Comparison of ENCODE assay signal across 19 cellular contexts in the genomic region with DNA sequence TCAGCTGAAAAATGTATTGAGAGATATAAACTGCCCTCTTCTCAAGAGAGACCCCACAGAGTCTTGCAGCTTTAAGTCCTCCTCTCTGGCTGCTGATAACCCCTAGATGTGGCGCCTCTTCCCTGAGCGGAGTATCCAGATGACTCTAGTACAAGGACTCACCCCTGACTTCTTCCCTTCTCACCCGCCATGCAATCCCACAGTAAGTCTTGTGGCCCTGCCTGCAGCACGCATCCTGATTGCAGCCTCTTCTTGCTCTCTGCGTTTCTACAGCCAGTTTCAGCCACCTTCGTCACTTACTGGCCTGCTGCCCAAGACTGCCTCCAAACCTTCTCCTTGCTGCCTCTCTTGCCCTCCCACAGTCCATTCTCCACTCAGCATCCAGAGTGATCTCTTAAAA. TPM values are rescaled to one million over a fixed set of nuclear protein-coding genes. Genes with fewer than 3 reads are reported as not detected.
DNase-seq lines count a peak whose midpoint lies in the region; ATAC-seq and TF ChIP-seq lines count a peak whose summit lies in the region.
"Had no signal": no experiment of that assay in that cellular context is flagged by ENCODE, and none has a peak within 500 bp of the region (broad histone marks: within the 10 kb centered on the region; RNA-seq: fewer than 3 reads in every experiment).

No MANE protein-coding gene starts in this region.

- no peak overlapping the region for H2BK15ac ChIP-seq in IMR-90 (ENCODE audit: low read depth, low read length)

- H3K4me2 ChIP-seq in IMR-90 (ENCODE audit: low read depth, low read length) (no peak overlapping the region), mammary epithelial cell (ENCODE audit: insufficient read depth, low read depth, low read length) (no peak overlapping the region)

- no peak for ATAC-seq in CD8-positive, alpha-beta T cell
- ATAC-seq in IMR-90 (ENCODE audit: low read depth) (no peak), HG03175 (IDR thresholded peaks at IDR 0.05; ENCODE audit: unreplicated experiment) (no peak)

- no peak overlapping the region for H2BK120ac ChIP-seq in IMR-90 (ENCODE audit: low read depth, low read length)

- peaks cover 13% of the 10 kb centered on the region for H3K4me1 Mint-ChIP-seq in CD8-positive, alpha-beta T cell (ENCODE audit: low read depth)
- H3K4me1 Mint-ChIP-seq in neural crest cell: peaks cover 15% of the 10 kb centered on the region

- H2AK9ac ChIP-seq in IMR-90 (replicated peaks; ENCODE audit: low read depth, low read length, poor library complexity): no peak overlapping the region

- H3K36me3 ChIP-seq in CD8-positive, alpha-beta T cell (ENCODE audit: insufficient read depth, low read length): no peaks in the 10 kb centered on the region
- peaks cover 4% of the 10 kb centered on the region for H3K36me3 ChIP-seq in IMR-90 (ENCODE audit: control insufficient read depth, insufficient read depth, low read length)
- H3K36me3 ChIP-seq in mammary epithelial cell (ENCODE audit: insufficient read depth, low read length): no peaks in the 10 kb centered on the region
- H3K36me3 ChIP-seq: SJCRH30 had no signal

- POLR2A ChIA-PET in CD8-positive, alpha-beta T cell (lab: Charles Lee): interaction anchor here (0.6 kb wide), 1 partner anchor 260 kb away, joined by 3 read pairs; no protein-coding TSS in a partner anchor
- POLR2A ChIA-PET in IMR-90 (lab: Charles Lee; ENCODE audit: unreplicated experiment): no interaction called here

- no peaks in the 10 kb centered on the region for H3K27me3 Mint-ChIP-seq in CD8-positive, alpha-beta T cell (ENCODE audit: low read depth)
- H3K27me3 Mint-ChIP-seq in neural crest cell (ENCODE audit: low read depth): no peaks in the 10 kb centered on the region
- H3K27me3 Mint-ChIP-seq: CD4-positive, alpha-beta memory T cell; IgD-negative memory B cell had no signal

- H4K20me1 ChIP-seq in IMR-90 (ENCODE audit: insufficient read depth, low read length) (no peaks in the 10 kb centered on the region; the same call in 1 of the 2 replicates), mammary epithelial cell (ENCODE audit: insufficient read depth, low read length) (no peaks in the 10 kb centered on the region)

- no peaks in the 10 kb centered on the region for H3K9me3 Mint-ChIP-seq in CD8-positive, alpha-beta T cell
- H3K9me3 Mint-ChIP-seq in neural crest cell: no peaks in the 10 kb centered on the region
- H3K9me3 Mint-ChIP-seq: CD4-positive, alpha-beta memory T cell; IgD-negative memory B cell had no signal

- no peaks in the 10 kb centered on the region for H3K27me3 ChIP-seq in CD8-positive, alpha-beta T cell (ENCODE audit: insufficient read depth, low read length)
- no peaks in the 10 kb centered on the region for H3K27me3 ChIP-seq in IMR-90 (ENCODE audit: control insufficient read depth, insufficient read depth, low read length)
- no peaks in the 10 kb centered on the region for H3K27me3 ChIP-seq in mammary epithelial cell (ENCODE audit: insufficient read depth, low read length)
- H3K27me3 ChIP-seq: SJCRH30 had no signal

- no peaks in the 10 kb centered on the region for H3K79me2 ChIP-seq in mammary epithelial cell (ENCODE audit: insufficient read depth, low read length)

- BruUV-seq in IMR-90 (replicated peaks; lab: Mats Ljungman, UMichigan) (no TSS peak), mammary epithelial cell (replicated peaks; lab: Mats Ljungman, UMichigan) (no TSS peak)

- peaks cover 4% of the 10 kb centered on the region; the same call in 1 of the 2 replicates for H3K9me1 ChIP-seq in IMR-90 (ENCODE audit: insufficient read depth, low read length)

- H3K14ac ChIP-seq in IMR-90 (replicated peaks; ENCODE audit: low read depth, low read length): no peak overlapping the region

- no peak for TF ChIP-seq RAD21 in IMR-90 (IDR thresholded peaks at IDR 0.05; ENCODE audit: low read length)

- no peak overlapping the region for H3K4ac ChIP-seq in IMR-90 (ENCODE audit: low read depth, low read length)

- no peak overlapping the region for H2BK5ac ChIP-seq in IMR-90 (ENCODE audit: low read depth, low read length, poor library complexity, severe bottlenecking)

- no peak overlapping the region for H3K18ac ChIP-seq in IMR-90 (ENCODE audit: low read depth, low read length)

- H4K91ac ChIP-seq in IMR-90 (ENCODE audit: insufficient read depth, low read depth, low read length): no peak overlapping the region

- 65% methylated on average over 5 of the region's 6 CpGs; no CpG with 5 or more reads in 1 of the 2 experiments for WGBS in IMR-90 (ENCODE audit: extremely low coverage in 2 of 2, insufficient read length in 1 of 2), 2 experiments
- 87% methylated on average over 6 of the region's 6 CpGs for WGBS in mammary epithelial cell (ENCODE audit: low coverage, missing lambda C conversion rate)

- H4K8ac ChIP-seq in IMR-90 (ENCODE audit: low read depth in 2 of 2, low read length in 2 of 2): no peak overlapping the region

- dilution Hi-C loops in IMR-90 (cut with HindIII; ENCODE audit: low sequenced_read_pairs, unreplicated experiment) (no loop called here), mammary epithelial cell (cut with HindIII; ENCODE audit: low sequenced_read_pairs) (no loop called here)

- DNase-seq in CD8-positive, alpha-beta T cell: no peak
- peak; percentile 11 for DNase-seq in IMR-90
- peak; percentile 16 for DNase-seq in fibroblast of mammary gland (ENCODE audit: low read depth)
- no peak for DNase-seq in neural crest cell (ENCODE audit: low read depth, low spot score)
- DNase-seq in mammary epithelial cell: no peak
- DNase-seq in C1 segment of cervical spinal cord (lab: John Stamatoyannopoulos, UW): no peak
- DNase-seq: CD4-positive, alpha-beta memory T cell; DND-41; GOT3; HCEC 1CT; Karpas-422; MV-4-11; NCI-H1105 treated with DMSO at 0.1 percent for 48 hours; NCI-H2081 treated with DMSO at 0.1 percent for 48 hours; NCI-H2171 treated with DMSO at 0.1 percent for 48 hours; NCI-H526; SJCRH30 had no signal

- H4K5ac ChIP-seq in IMR-90 (ENCODE audit: low read depth, low read length): no peak overlapping the region

- no peak overlapping the region for H3K4me3 ChIP-seq in CD8-positive, alpha-beta T cell (ENCODE audit: low read depth, low read length)
- H3K4me3 ChIP-seq in IMR-90 (ENCODE audit: insufficient read depth, low read depth, low read length) (no peak overlapping the region), fibroblast of mammary gland (ENCODE audit: control insufficient read depth, low read depth, low read length) (no peak overlapping the region), mammary epithelial cell (replicated peaks in 1 of 3; ENCODE audit: insufficient read depth in 1 of 3, low read depth in 2 of 3, low read length in 3 of 3) (no peak overlapping the region)
- H3K4me3 ChIP-seq: SJCRH30 had no signal

- no peak overlapping the region for H3K27ac ChIP-seq in CD8-positive, alpha-beta T cell (ENCODE audit: low read depth, low read length)
- H3K27ac ChIP-seq in IMR-90 (ENCODE audit: insufficient read depth, low read length): no peak overlapping the region
- H3K27ac ChIP-seq in mammary epithelial cell (ENCODE audit: insufficient read depth, low read depth, low read length): no peak overlapping the region
- H3K27ac ChIP-seq: SJCRH30 had no signal

- peak overlapping the region; percentile 20 for H3K4me3 Mint-ChIP-seq in CD8-positive, alpha-beta T cell
- peak overlapping the region; percentile 17 for H3K4me3 Mint-ChIP-seq in neural crest cell

- H3K56ac ChIP-seq in IMR-90 (ENCODE audit: extremely low read depth, insufficient read depth, low read length): no peak overlapping the region

- no peaks in the 10 kb centered on the region for H3K9me3 ChIP-seq in CD8-positive, alpha-beta T cell (ENCODE audit: low read length)
- H3K9me3 ChIP-seq in IMR-90 (ENCODE audit: control insufficient read depth, insufficient read depth, low read length): no peaks in the 10 kb centered on the region
- no peaks in the 10 kb centered on the region for H3K9me3 ChIP-seq in mammary epithelial cell (replicated peaks; ENCODE audit: insufficient read depth, low read length)
- H3K9me3 ChIP-seq: SJCRH30 had no signal

- in situ Hi-C loops in IMR-90 (cut with MboI; ENCODE audit: low sequenced_read_pairs): no loop called here
- in situ Hi-C loops in mammary epithelial cell (cut with MboI; ENCODE audit: low sequenced_read_pairs in 2 of 2): no loop called here

- peaks cover 11% of the 10 kb centered on the region for H3K36me3 Mint-ChIP-seq in CD8-positive, alpha-beta T cell
- peaks cover 5% of the 10 kb centered on the region for H3K36me3 Mint-ChIP-seq in neural crest cell (ENCODE audit: low read depth)
- H3K36me3 Mint-ChIP-seq: IgD-negative memory B cell had no signal

- no peak overlapping the region for H2AK5ac ChIP-seq in IMR-90 (ENCODE audit: low read depth, low read length)

- H3K27ac Mint-ChIP-seq in CD8-positive, alpha-beta T cell: no peak overlapping the region
- no peak overlapping the region for H3K27ac Mint-ChIP-seq in neural crest cell (ENCODE audit: unreplicated experiment)
- H3K27ac Mint-ChIP-seq: IgD-negative memory B cell had no signal

- peaks cover 8% of the 10 kb centered on the region for H3K4me1 ChIP-seq in CD8-positive, alpha-beta T cell (ENCODE audit: insufficient read depth, low read length)
- H3K4me1 ChIP-seq in IMR-90 (ENCODE audit: control insufficient read depth, insufficient read depth, low read length) (no peaks in the 10 kb centered on the region; the same call in 1 of the 2 replicates), mammary epithelial cell (ENCODE audit: insufficient read depth, low read length) (peaks cover 8% of the 10 kb centered on the region)
- H3K4me1 ChIP-seq: SJCRH30 had no signal

- intact Hi-C loops in CD8-positive, alpha-beta T cell (cut with DNase I, micrococcal nuclease): loop anchor here in 1 of 2 experiments (10.0 kb wide), 1 partner anchor 1941 kb away; a partner anchor contains a TSS
- intact Hi-C loops in IMR-90 (cut with micrococcal nuclease) (no loop called here), mammary epithelial cell (cut with micrococcal nuclease) (no loop called here)

- peaks cover 4 to 5% of the 10 kb centered on the region in 2 experiments; a peak in 2 of 4 replicates for H3K79me1 ChIP-seq in IMR-90 (ENCODE audit: low read depth in 1 of 2, low read length in 2 of 2)

- no peak overlapping the region for H2BK20ac ChIP-seq in IMR-90 (ENCODE audit: low read depth, low read length)

- CTCF ChIA-PET in CD8-positive, alpha-beta T cell (lab: Charles Lee): no interaction called here
- CTCF ChIA-PET in IMR-90 (lab: Yijun Ruan, JAX) (interaction anchor here (0.6 kb wide), 1 partner anchor 144 kb away, joined by 5 read pairs; no protein-coding TSS in a partner anchor), mammary epithelial cell (lab: Charles Lee; ENCODE audit: low non-redundant PET) (no interaction called here)

- TF ChIP-seq POLR2A in IMR-90 (IDR thresholded peaks at IDR 0.05; ENCODE audit: low read depth, low read length): no peak

- no peak for TF ChIP-seq CTCF in CD8-positive, alpha-beta T cell (IDR thresholded peaks at IDR 0.05)
- no peak for TF ChIP-seq CTCF in IMR-90 (conservative IDR thresholded peaks at IDR 0.05; ENCODE audit: low read depth, low read length)
- TF ChIP-seq CTCF in fibroblast of mammary gland (conservative IDR thresholded peaks at IDR 0.05; ENCODE audit: control insufficient read depth, insufficient read depth, low read depth, low read length): no peak
- TF ChIP-seq CTCF in neural crest cell (conservative IDR thresholded peaks at IDR 0.05): no peak
- TF ChIP-seq CTCF in mammary epithelial cell (conservative IDR thresholded peaks at IDR 0.05 in 1 of 2, IDR thresholded peaks at IDR 0.05 in 1 of 2; ENCODE audit: extremely low read depth in 1 of 2, insufficient read depth in 1 of 2, low read depth in 1 of 2, low read length in 2 of 2): no peak

- no peak overlapping the region for H2AFZ ChIP-seq in IMR-90 (replicated peaks; ENCODE audit: low read length, poor library complexity)
- no peak overlapping the region for H2AFZ ChIP-seq in mammary epithelial cell (ENCODE audit: low read depth, low read length)

- H3K9ac ChIP-seq in IMR-90 (ENCODE audit: low read depth, low read length) (no peak overlapping the region), mammary epithelial cell (ENCODE audit: insufficient read depth, low read length) (no peak overlapping the region)

- no peak overlapping the region for H3K23ac ChIP-seq in IMR-90 (ENCODE audit: low read depth, low read length)

RNA-seq across cellular contexts. Expression of a gene that starts 2.3 kb away (rescaled TPM):
- 1 to 10 TPM in 1 of 2 experiments, under 1 TPM in 1; 0.94 to 1.2 TPM for total RNA-seq in CD8-positive, alpha-beta T cell
- total RNA-seq in IMR-90 (2012; rRNA removed) (19.7 and 22.2 TPM in 2 replicates), neural crest cell (9.3 and 9.7 TPM in 2 replicates), mammary epithelial cell (10 to 100 TPM; 11.5 to 15.0 TPM)
- polyA plus RNA-seq in IMR-90 (2012; rRNA removed) (6.6 and 8.1 TPM in 2 replicates), mammary epithelial cell (9.7 TPM)
- 3.2 and 4.2 TPM in 2 replicates for polyA plus RNA-seq in IMR-90 (2012; cell fraction: cytosol; rRNA removed)
- polyA plus RNA-seq in IMR-90 (2012; cell fraction: nucleus; rRNA removed; ENCODE audit: low replicate concordance): 2.3 and 4.6 TPM in 2 replicates
- polyA minus RNA-seq in mammary epithelial cell: 14.2 TPM

Comparison
In these comparisons a context has a peak if more than half of its experiments do, and no peak if none do; other contexts are left out.
1. DNase-seq: peak in IMR-90 (single experiment) and fibroblast of mammary gland (single experiment); none in CD8-positive, alpha-beta T cell (0 of 7), neural crest cell (single experiment), mammary epithelial cell (single experiment) and C1 segment of cervical spinal cord (0 of 14).